Comparison of ENCODE assay signal across 1 cellular context in genomic region chr5:81265101-81265500, GRCh38.
TF ChIP-seq lines count a peak whose summit lies in the region.

No MANE protein-coding gene starts in this region.

TF ChIP-seq in IMR-90, 13 proteins besides CTCF, POLR2A, EP300 and RAD21 (continued from another document):
- TF ChIP-seq, protein P1, sequence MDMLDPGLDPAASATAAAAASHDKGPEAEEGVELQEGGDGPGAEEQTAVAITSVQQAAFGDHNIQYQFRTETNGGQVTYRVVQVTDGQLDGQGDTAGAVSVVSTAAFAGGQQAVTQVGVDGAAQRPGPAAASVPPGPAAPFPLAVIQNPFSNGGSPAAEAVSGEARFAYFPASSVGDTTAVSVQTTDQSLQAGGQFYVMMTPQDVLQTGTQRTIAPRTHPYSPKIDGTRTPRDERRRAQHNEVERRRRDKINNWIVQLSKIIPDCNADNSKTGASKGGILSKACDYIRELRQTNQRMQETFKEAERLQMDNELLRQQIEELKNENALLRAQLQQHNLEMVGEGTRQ (IDR thresholded peaks at IDR 0.05; ENCODE audit: low read depth, low read length), result no peak
- TF ChIP-seq BHLHE40 (IDR thresholded peaks at IDR 0.05; ENCODE audit: low read depth, low read length) (no peak), MXI1 (IDR thresholded peaks at IDR 0.05; ENCODE audit: borderline replicate concordance, low read depth, low read length) (no peak), MAFK (IDR thresholded peaks at IDR 0.05; ENCODE audit: low read depth, low read length) (no peak)
